ENCODE assay signal across 9 cellular contexts in the genomic region with DNA sequence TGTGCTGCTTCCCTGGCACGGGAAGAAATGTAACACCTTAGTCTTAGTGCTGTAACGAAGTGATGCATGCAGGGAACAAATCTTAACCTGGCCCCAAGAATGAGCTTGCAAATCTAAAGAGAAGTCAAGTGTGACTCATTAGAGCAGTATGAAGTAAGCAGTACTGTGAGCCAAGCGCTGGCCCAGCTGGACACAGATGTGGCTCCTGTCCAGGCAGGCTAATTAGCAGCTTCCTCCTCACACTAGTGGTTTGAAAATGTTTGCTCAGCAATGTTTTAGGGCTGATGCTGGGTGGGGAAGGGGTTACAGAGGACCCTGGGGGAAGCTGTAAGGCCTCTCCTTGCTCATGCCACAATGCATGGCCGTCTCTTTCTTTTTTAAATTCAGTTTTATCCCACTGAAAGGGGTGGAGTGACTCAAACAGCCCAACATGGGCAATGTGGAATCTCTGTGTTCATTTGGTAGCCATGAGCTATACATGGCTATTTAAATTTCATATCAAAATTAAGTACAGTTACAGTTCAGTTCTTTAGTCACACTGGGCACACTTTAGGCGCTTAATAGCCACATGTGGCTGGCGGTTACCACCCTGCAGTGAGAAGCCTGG. TPM values are rescaled to one million over a fixed set of nuclear protein-coding genes. Genes with fewer than 3 reads are reported as not detected.
DNase-seq lines count a peak whose midpoint lies in the region; ATAC-seq and TF ChIP-seq lines count a peak whose summit lies in the region.
"Had no signal": no experiment of that assay in that cellular context is flagged by ENCODE, and none has a peak within 500 bp of the region (broad histone marks: within the 10 kb centered on the region; RNA-seq: fewer than 3 reads in every experiment).

No MANE protein-coding gene starts in this region.

- WGBS in gastroesophageal sphincter (ENCODE audit: low coverage in 1 of 2), 2 donors: 28 to 55% methylated on average over 3 to 4 of the region's 6 CpGs

- no peak for TF ChIP-seq EP300 in gastroesophageal sphincter (IDR thresholded peaks at IDR 0.05)

- peak; percentile 77 for DNase-seq in HT1080 (ENCODE audit: low read depth)
- DNase-seq in pulmonary artery endothelial cell (ENCODE audit: low read depth, low spot score): peak; percentile 29
- no peak for DNase-seq in retina
- DNase-seq in NCI-H2171 (lab: John Stamatoyannopoulos, UW): no peak

- no peak for TF ChIP-seq POLR2A in gastroesophageal sphincter (IDR thresholded peaks at IDR 0.05)

- H3K4me1 ChIP-seq in gastroesophageal sphincter: peaks cover 0 to 12% (median 8%) of the 10 kb centered on the region in 3 donors

- peak overlapping the region in 2 of 4 donors; percentile 43 to 57 for H3K27ac ChIP-seq in gastroesophageal sphincter
- H3K27ac ChIP-seq: neutrophil had no signal

- H3K9me3 ChIP-seq in gastroesophageal sphincter: no peaks in the 10 kb centered on the region
- H3K9me3 ChIP-seq: neutrophil had no signal

- TF ChIP-seq CTCF in gastroesophageal sphincter (IDR thresholded peaks at IDR 0.05): no peak

- H3K4me3 ChIP-seq in gastroesophageal sphincter: no peak overlapping the region

- no peaks in the 10 kb centered on the region for H3K36me3 ChIP-seq in gastroesophageal sphincter
- H3K36me3 ChIP-seq: neutrophil had no signal

- H3K27me3 ChIP-seq in gastroesophageal sphincter: no peaks in the 10 kb centered on the region
- H3K27me3 ChIP-seq: neutrophil had no signal

- ATAC-seq in SK-N-SH treated with all-trans-retinoic acid at 6 μM for 48 hours (peak; percentile 90), gastroesophageal sphincter (peak; percentile 94), GM21515 (IDR thresholded peaks at IDR 0.05; ENCODE audit: unreplicated experiment) (no peak), GM18907 (IDR thresholded peaks at IDR 0.05; ENCODE audit: unreplicated experiment) (no peak)

TF ChIP-seq in SK-N-SH treated with all-trans-retinoic acid at 6 μM for 48 hours, 23 proteins besides CTCF, POLR2A, EP300 and RAD21:
- TF ChIP-seq SNAI2 (CRISPR knock-in tag; IDR thresholded peaks at IDR 0.05): no peak
- no peak for TF ChIP-seq OSR1 (CRISPR knock-in tag; IDR thresholded peaks at IDR 0.05)
- no peak for TF ChIP-seq ISL1 (CRISPR knock-in tag; IDR thresholded peaks at IDR 0.05)
- TF ChIP-seq, protein P1, sequence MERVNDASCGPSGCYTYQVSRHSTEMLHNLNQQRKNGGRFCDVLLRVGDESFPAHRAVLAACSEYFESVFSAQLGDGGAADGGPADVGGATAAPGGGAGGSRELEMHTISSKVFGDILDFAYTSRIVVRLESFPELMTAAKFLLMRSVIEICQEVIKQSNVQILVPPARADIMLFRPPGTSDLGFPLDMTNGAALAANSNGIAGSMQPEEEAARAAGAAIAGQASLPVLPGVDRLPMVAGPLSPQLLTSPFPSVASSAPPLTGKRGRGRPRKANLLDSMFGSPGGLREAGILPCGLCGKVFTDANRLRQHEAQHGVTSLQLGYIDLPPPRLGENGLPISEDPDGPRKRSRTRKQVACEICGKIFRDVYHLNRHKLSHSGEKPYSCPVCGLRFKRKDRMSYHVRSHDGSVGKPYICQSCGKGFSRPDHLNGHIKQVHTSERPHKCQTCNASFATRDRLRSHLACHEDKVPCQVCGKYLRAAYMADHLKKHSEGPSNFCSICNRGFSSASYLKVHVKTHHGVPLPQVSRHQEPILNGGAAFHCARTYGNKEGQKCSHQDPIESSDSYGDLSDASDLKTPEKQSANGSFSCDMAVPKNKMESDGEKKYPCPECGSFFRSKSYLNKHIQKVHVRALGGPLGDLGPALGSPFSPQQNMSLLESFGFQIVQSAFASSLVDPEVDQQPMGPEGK (CRISPR knock-in tag; IDR thresholded peaks at IDR 0.05; ENCODE audit: borderline replicate concordance): no peak
- TF ChIP-seq CSDC2 (CRISPR knock-in tag; IDR thresholded peaks at IDR 0.05): no peak
- no peak for TF ChIP-seq TOX (CRISPR knock-in tag; IDR thresholded peaks at IDR 0.05; ENCODE audit: borderline replicate concordance)

RNA-seq across cellular contexts. Expression of gene MAP7D2, which starts 48.9 kb away (rescaled TPM):
- 0.07 TPM in 1 of 2 replicates, not detected in the other for total RNA-seq in HT1080 (2014; rRNA removed; shearing (Covaris generic))
- polyA plus RNA-seq in HT1080 (2015; cell fraction: cytosol; rRNA removed): 0.05 TPM in 1 of 2 replicates, not detected in the other
- polyA plus RNA-seq in HT1080 (2015; cell fraction: nucleus; rRNA removed): not detected in 2 replicates
- total RNA-seq in gastroesophageal sphincter: under 1 TPM in 3 of 4 donors, not detected in 1; 0.27 to 0.42 (median 0.27) TPM
- total RNA-seq in pulmonary artery endothelial cell: 0.04 and 0.07 TPM in 2 replicates

Comparison
In these comparisons a context has a peak if more than half of its experiments do, and no peak if none do; other contexts are left out.
1. DNase-seq: peak in HT1080 (single experiment) and pulmonary artery endothelial cell (single experiment); none in retina (single experiment) and NCI-H2171 (single experiment).
2. ATAC-seq: peak in SK-N-SH treated with all-trans-retinoic acid at 6 μM for 48 hours (single experiment) and gastroesophageal sphincter (single experiment); none in GM21515 (single experiment) and GM18907 (single experiment).